In the genomic region with DNA sequence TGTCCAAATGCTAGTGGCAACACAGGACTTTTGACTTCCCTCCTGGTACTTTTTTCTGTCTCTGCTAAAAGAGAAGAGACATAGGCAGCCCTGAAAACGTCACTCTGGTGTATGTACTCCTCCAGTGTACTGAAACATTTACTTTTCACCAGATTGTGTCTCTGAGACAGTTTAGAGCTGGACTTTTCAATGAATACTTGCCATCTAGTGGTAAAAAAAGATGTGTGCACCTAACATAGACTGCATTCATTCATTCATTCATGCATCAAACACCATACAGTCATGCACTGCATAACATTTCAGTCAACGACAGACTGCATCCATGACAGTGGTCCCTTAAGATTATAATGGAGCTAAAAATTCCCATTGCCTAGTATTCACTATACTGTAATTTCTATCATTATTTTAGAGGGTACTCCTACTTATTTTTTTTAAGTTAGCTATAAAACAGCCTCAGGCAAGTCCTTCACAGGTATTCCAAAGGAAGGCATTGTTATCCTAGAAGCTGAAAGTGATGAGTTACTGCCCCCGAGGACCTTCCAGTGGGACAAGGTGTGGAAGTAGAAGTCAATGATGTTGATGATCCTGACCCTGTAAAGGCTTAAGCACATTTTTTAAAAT, we compare ENCODE assay signal across 9 cellular contexts.
DNase-seq lines count a peak whose midpoint lies in the region; ATAC-seq, FAIRE-seq and TF ChIP-seq lines count a peak whose summit lies in the region.
"Had no signal": no experiment of that assay in that cellular context is flagged by ENCODE, and none has a peak within 500 bp of the region (broad histone marks: within the 10 kb centered on the region; RNA-seq: fewer than 3 reads in every experiment).

No MANE protein-coding gene starts in this region.

- H3K36me3 ChIP-seq in heart left ventricle (no peaks in the 10 kb centered on the region), stomach (no peaks in the 10 kb centered on the region)

- no peak for TF ChIP-seq EP300 in stomach (IDR thresholded peaks at IDR 0.05)

- no peaks in the 10 kb centered on the region for H3K4me1 ChIP-seq in heart left ventricle
- H3K4me1 ChIP-seq in stomach = peaks cover 0 to 5% (median 2%) of the 10 kb centered on the region in 4 donors

- H3K27me3 ChIP-seq in heart left ventricle (peaks cover 0 to 11% (median 0%) of the 10 kb centered on the region in 9 donors), stomach (no peaks in the 10 kb centered on the region)

- H3K9me3 ChIP-seq in heart left ventricle (peaks cover 0 to 8% (median 2%) of the 10 kb centered on the region in 12 donors), stomach (peaks cover 0 to 8% (median 4%) of the 10 kb centered on the region in 4 donors)

- TF ChIP-seq CTCF in VCaP (conservative IDR thresholded peaks at IDR 0.05) = peak; percentile 79
- peak; percentile 39 to 73 (median 60) for TF ChIP-seq CTCF in heart left ventricle (IDR thresholded peaks at IDR 0.05)
- TF ChIP-seq CTCF in stomach (IDR thresholded peaks at IDR 0.05) = peak in 5 of 7 experiments; percentile 47 to 62 (median 53)

- FAIRE-seq in HTR-8/SVneo (lab: Jason Lieb, UNC) = peak; percentile 4
- FAIRE-seq: colon had no signal

- DNase-seq in SKM-1 treated with dmso at 0.1 percent for 144 hours (lab: John Stamatoyannopoulos, UW; ENCODE audit: unreplicated experiment) (peak; percentile 9), SKM-1 (lab: John Stamatoyannopoulos, UW; ENCODE audit: unreplicated experiment) (no peak), HTR-8/SVneo (ENCODE audit: insufficient read length, low spot score) (peak; percentile 9), heart left ventricle (no peak), stomach (no peak)

- intact Hi-C loops in heart left ventricle (cut with DNase I) = loop anchor here in 9 of 10 donors (1.0 to 10.0 kb wide), 8 partner anchors 96 to 376 kb away; no protein-coding TSS in a partner anchor
- intact Hi-C loops in stomach (cut with DNase I; ENCODE audit: low total_unique reads) = loop anchor here (10.0 kb wide), 1 partner anchor 184 kb away; the partner anchor contains the start of gene SPON1

- ATAC-seq in heart left ventricle = peak in 3 of 4 donors; percentile 65 to 75 (median 74)
- no peak for ATAC-seq in GM21786 (IDR thresholded peaks at IDR 0.05; ENCODE audit: unreplicated experiment)
- no peak for ATAC-seq in HG03460 (IDR thresholded peaks at IDR 0.05; ENCODE audit: unreplicated experiment)

- 41 to 53% (median 50%) methylated on average over 3 of the region's 3 CpGs for WGBS in heart left ventricle, 4 donors
- WGBS in stomach, 5 donors = 27 to 50% (median 37%) methylated on average over 3 of the region's 3 CpGs

- TF ChIP-seq POLR2A in heart left ventricle (IDR thresholded peaks at IDR 0.05) (no peak), stomach (IDR thresholded peaks at IDR 0.05) (no peak)

- no peak overlapping the region for H3K27ac ChIP-seq in VCaP
- no peak overlapping the region for H3K27ac ChIP-seq in heart left ventricle
- H3K27ac ChIP-seq in stomach = no peak overlapping the region

- no peak overlapping the region for H3K4me3 ChIP-seq in heart left ventricle
- H3K4me3 ChIP-seq in stomach = no peak overlapping the region

Comparison
In these comparisons a context has a peak if more than half of its experiments do, and no peak if none do; other contexts are left out.
1. DNase-seq: peak in SKM-1 treated with dmso at 0.1 percent for 144 hours (single experiment) and HTR-8/SVneo (single experiment); none in SKM-1 (single experiment), heart left ventricle (0 of 5) and stomach (single experiment).
2. ATAC-seq: peak in heart left ventricle (3 of 4); none in GM21786 (single experiment) and HG03460 (single experiment).
3. Peak in every context shown above with its lines, with median percentiles within 50 percentile points of each other: CTCF ChIP-seq.